In genomic region chr3:151843275-151843674, GRCh38 we compare ENCODE assay signal across 20 cellular contexts. TPM values are rescaled to one million over a fixed set of nuclear protein-coding genes. Genes with fewer than 3 reads are reported as not detected.
DNase-seq lines count a peak whose midpoint lies in the region; ATAC-seq, FAIRE-seq and TF ChIP-seq lines count a peak whose summit lies in the region.
"Had no signal": no experiment of that assay in that cellular context is flagged by ENCODE, and none has a peak within 500 bp of the region (broad histone marks: within the 10 kb centered on the region; RNA-seq: fewer than 3 reads in every experiment).

No MANE protein-coding gene starts in this region.

- no peaks in the 10 kb centered on the region for H3K9me1 ChIP-seq in keratinocyte (ENCODE audit: control insufficient read depth, extremely low read depth, insufficient read depth, low read length)

- H3K27ac ChIP-seq in SJCRH30 (peak overlapping the region; percentile 24), keratinocyte (ENCODE audit: control insufficient read depth, insufficient read depth, low read length) (no peak overlapping the region), heart right ventricle (no peak overlapping the region), Karpas-422 (ENCODE audit: low read length) (no peak overlapping the region)
- H3K27ac ChIP-seq: epithelial cell of prostate, heart left ventricle, stomach had no signal

- dilution Hi-C loops in keratinocyte (cut with MboI; ENCODE audit: extremely low pct_ligation_motif_present, low sequenced_read_pairs) = no loop called here

- no peak for DNase-seq in GM12892 (ENCODE audit: insufficient read length)
- DNase-seq in NCI-H146 (lab: John Stamatoyannopoulos, UW) = peak; percentile 90
- DNase-seq in SJCRH30 = peak in 1 of 2 experiments; percentile 56
- DNase-seq in keratinocyte (ENCODE audit: low read depth, low spot score) = no peak
- DNase-seq in heart right ventricle = no peak
- no peak for DNase-seq in GDM1 (lab: John Stamatoyannopoulos, UW)
- no peak for DNase-seq in ureter (ENCODE audit: low spot score)
- no peak for DNase-seq in Karpas-422
- DNase-seq: activated naive CD8-positive, alpha-beta T cell treated with anti-CD3 and anti-CD28 coated beads, Interleukin-2, amount 10 ng/mL, durations not matched to agents 7 days and 5 days; activated T-cell treated with anti-CD3 and anti-CD28 coated beads, Interleukin-2, amount 50 U/mL, for 1 hour; AML-193; Calu3; heart left ventricle; kidney glomerular epithelial cell; NCI-H1105; NK-92 treated with Interleukin-12 subunit alpha and Interleukin-12 subunit beta, amount 100 ng/mL, for 24 hours; posterior cingulate gyrus; stomach had no signal

- no peak overlapping the region for H3K4me2 ChIP-seq in keratinocyte (ENCODE audit: control insufficient read depth, extremely low read depth, insufficient read depth, low read depth, low read length)
- H3K4me2 ChIP-seq in Karpas-422 (ENCODE audit: low read depth, low read length, poor library complexity, severe bottlenecking) = no peak overlapping the region

- H3K27me3 ChIP-seq in SJCRH30 = no peaks in the 10 kb centered on the region
- H3K27me3 ChIP-seq in keratinocyte (ENCODE audit: control insufficient read depth, extremely low read depth, insufficient read depth, low read length) = no peaks in the 10 kb centered on the region
- H3K27me3 ChIP-seq in heart right ventricle = peaks cover 0 to 3% (median 0%) of the 10 kb centered on the region in 7 donors
- H3K27me3 ChIP-seq in Karpas-422 (ENCODE audit: low read length) = no peaks in the 10 kb centered on the region
- H3K27me3 ChIP-seq: heart left ventricle, stomach had no signal

- no peak for ATAC-seq in heart right ventricle
- ATAC-seq: heart left ventricle had no signal

- TF ChIP-seq POLR2A in GM12892 (IDR thresholded peaks at IDR 0.05; ENCODE audit: low read depth, low read length) = no peak

- 24 to 34% methylated on average over 1 of the region's 1 CpG for WGBS in heart right ventricle, 2 donors

- H3K4me1 ChIP-seq in SJCRH30 (peaks cover 7% of the 10 kb centered on the region; the same call in 1 of the 2 replicates), keratinocyte (ENCODE audit: control insufficient read depth, extremely low read depth, insufficient read depth, low read length) (peaks cover 4% of the 10 kb centered on the region), heart right ventricle (no peaks in the 10 kb centered on the region), Karpas-422 (ENCODE audit: low read length) (peaks cover 4% of the 10 kb centered on the region)

- no peaks in the 10 kb centered on the region for H4K20me1 ChIP-seq in keratinocyte (ENCODE audit: control insufficient read depth, extremely low read depth, insufficient read depth, low read length)
- no peaks in the 10 kb centered on the region for H4K20me1 ChIP-seq in Karpas-422 (ENCODE audit: insufficient read depth, low read depth, low read length)

- intact Hi-C loops in heart right ventricle (cut with DNase I) = loop anchor here in 5 of 10 donors (5.0 to 10.0 kb wide), 5 partner anchors 62 to 401 kb away; partner anchors contain the start of gene IGSF10 (in 1 of the 5)

- H3K9me3 ChIP-seq in SJCRH30 (replicated peaks) (no peaks in the 10 kb centered on the region), keratinocyte (ENCODE audit: control insufficient read depth, low read depth, low read length) (no peaks in the 10 kb centered on the region), heart right ventricle (peaks cover 0 to 4% (median 0%) of the 10 kb centered on the region in 11 donors), Karpas-422 (ENCODE audit: low read length) (no peaks in the 10 kb centered on the region)
- H3K9me3 ChIP-seq: heart left ventricle, stomach had no signal

- FAIRE-seq in GM12892 (lab: Jason Lieb, UNC) (peak; percentile 36), keratinocyte (lab: Jason Lieb, UNC) (no peak)

- H3K4me3 ChIP-seq in SJCRH30 = no peak overlapping the region
- H3K4me3 ChIP-seq in keratinocyte (ENCODE audit: control insufficient read depth in 2 of 3, extremely low read depth in 1 of 3, insufficient read depth in 2 of 3, low read depth in 1 of 3, low read length in 3 of 3) = no peak overlapping the region
- no peak overlapping the region for H3K4me3 ChIP-seq in heart right ventricle
- no peak overlapping the region for H3K4me3 ChIP-seq in Karpas-422 (ENCODE audit: low read length)
- H3K4me3 ChIP-seq: heart left ventricle, stomach had no signal

- H3K9me2 ChIP-seq in Karpas-422 (replicated peaks; ENCODE audit: insufficient read depth, low read length) = no peaks in the 10 kb centered on the region

- peak overlapping the region; percentile 73 for H2AFZ ChIP-seq in keratinocyte (ENCODE audit: control insufficient read depth, low read length)
- H2AFZ ChIP-seq in Karpas-422 (ENCODE audit: low read length) = no peak overlapping the region

- H3K36me3 ChIP-seq in SJCRH30 (no peaks in the 10 kb centered on the region), keratinocyte (ENCODE audit: control insufficient read depth in 2 of 2, extremely low read depth in 1 of 2, insufficient read depth in 2 of 2, low read length in 2 of 2) (no peaks in the 10 kb centered on the region), heart right ventricle (no peaks in the 10 kb centered on the region), Karpas-422 (ENCODE audit: insufficient read depth, low read length) (no peaks in the 10 kb centered on the region)
- H3K36me3 ChIP-seq: heart left ventricle, stomach had no signal

- H3K79me2 ChIP-seq in keratinocyte (ENCODE audit: control insufficient read depth, insufficient read depth, low read length) = no peaks in the 10 kb centered on the region
- H3K79me2 ChIP-seq in Karpas-422 (ENCODE audit: low read length) = no peaks in the 10 kb centered on the region

- TF ChIP-seq CTCF in keratinocyte (optimal IDR thresholded peaks at IDR 0.05 in 1 of 3, IDR thresholded peaks at IDR 0.05 in 1 of 3, conservative IDR thresholded peaks at IDR 0.05 in 1 of 3; ENCODE audit: extremely low read depth in 1 of 3, insufficient read depth in 2 of 3, low read length in 3 of 3) (no peak), heart right ventricle (IDR thresholded peaks at IDR 0.05) (no peak)

- H3K9ac ChIP-seq in keratinocyte (ENCODE audit: control insufficient read depth, extremely low read depth, insufficient read depth, low read length) (no peak overlapping the region), Karpas-422 (ENCODE audit: low read length) (no peak overlapping the region)

RNA-seq across cellular contexts. Expression of gene AADAC, which starts 29.4 kb away (rescaled TPM):
- not detected for polyA plus RNA-seq in GM12892 (2012; ENCODE audit: missing spikeins)
- total RNA-seq in SJCRH30 (2014; rRNA removed; shearing (Covaris generic)) = not detected in 2 replicates
- polyA plus RNA-seq in keratinocyte = 0.28 to 0.68 TPM in 2 of 3 replicates, not detected in the other
- 0.77 TPM for polyA plus RNA-seq in keratinocyte (2011; ENCODE audit: low read depth)
- 0.04 TPM in 1 of 2 replicates, not detected in the other for polyA plus RNA-seq in keratinocyte (2011; cell fraction: cytosol; rRNA removed)
- 0.18 and 0.24 TPM in 2 replicates for polyA plus RNA-seq in keratinocyte (2011; cell fraction: nucleus; rRNA removed)
- polyA plus RNA-seq in keratinocyte (2012; ENCODE audit: low replicate concordance) = 0.62 TPM in 1 of 2 replicates, not detected in the other
- polyA minus RNA-seq in keratinocyte = 1.0 TPM in 1 of 3 replicates, not detected in the others
- polyA minus RNA-seq in keratinocyte (2011; cell fraction: cytosol; rRNA and poly(A)+ RNA removed) = not detected
- polyA minus RNA-seq in keratinocyte (2011; cell fraction: nucleus; rRNA and poly(A)+ RNA removed) = not detected in 2 replicates
- total RNA-seq in heart right ventricle = under 1 TPM in 1 of 10 donors, not detected in 9; 0.14 TPM
- polyA plus RNA-seq in heart right ventricle = under 1 TPM in 1 of 2 donors, not detected in 1; 0.01 TPM
- total RNA-seq in ureter = not detected
- total RNA-seq in Karpas-422 (2014; rRNA removed; shearing (Covaris generic); ENCODE audit: low replicate concordance) = not detected in 2 replicates
- total RNA-seq: activated naive CD8-positive, alpha-beta T cell treated with anti-CD3 and anti-CD28 coated beads, Interleukin-2, amount 10 ng/mL, durations not matched to agents 7 days and 5 days; Calu3; cerebellum had no signal
- polyA plus RNA-seq: heart left ventricle had no signal

RNA-seq across cellular contexts. Expression of gene SUCNR1, which starts 30.2 kb away (rescaled TPM):
- polyA plus RNA-seq in GM12892 (2012; ENCODE audit: missing spikeins) = not detected
- total RNA-seq in SJCRH30 (2014; rRNA removed; shearing (Covaris generic)) = 0.41 and 0.61 TPM in 2 replicates
- not detected in 3 replicates for polyA plus RNA-seq in keratinocyte
- not detected for polyA plus RNA-seq in keratinocyte (2011; ENCODE audit: low read depth)
- not detected in 2 replicates for polyA plus RNA-seq in keratinocyte (2011; cell fraction: cytosol; rRNA removed)
- not detected in 2 replicates for polyA plus RNA-seq in keratinocyte (2011; cell fraction: nucleus; rRNA removed)
- not detected in 2 replicates for polyA plus RNA-seq in keratinocyte (2012; ENCODE audit: low replicate concordance)
- polyA minus RNA-seq in keratinocyte = not detected in 3 replicates
- polyA minus RNA-seq in keratinocyte (2011; cell fraction: cytosol; rRNA and poly(A)+ RNA removed) = not detected
- not detected in 2 replicates for polyA minus RNA-seq in keratinocyte (2011; cell fraction: nucleus; rRNA and poly(A)+ RNA removed)
- total RNA-seq in heart right ventricle = 1 to 10 TPM in 1 of 10 donors, under 1 TPM in 8, not detected in 1; 0.04 to 2.4 (median 0.12) TPM
- under 1 TPM in 1 of 2 donors, not detected in 1; 0.16 TPM for polyA plus RNA-seq in heart right ventricle
- 0.34 TPM for total RNA-seq in ureter
- not detected in 2 replicates for total RNA-seq in Karpas-422 (2014; rRNA removed; shearing (Covaris generic); ENCODE audit: low replicate concordance)
